Comparison of ENCODE assay signal across 1 cellular context in genomic region chr11:122523841-122524531, GRCh38.
TF ChIP-seq lines count a peak whose summit lies in the region.

No MANE protein-coding gene starts in this region.

TF ChIP-seq in WTC11, 78 proteins besides CTCF, POLR2A, EP300 and RAD21 (continued from another document):
- no peak for TF ChIP-seq ZNF512 (CRISPR knock-in tag; IDR thresholded peaks at IDR 0.05; ENCODE audit: borderline replicate concordance)
- no peak for TF ChIP-seq E2F5 (CRISPR knock-in tag; IDR thresholded peaks at IDR 0.05)
- TF ChIP-seq MAX (CRISPR knock-in tag; IDR thresholded peaks at IDR 0.05): no peak
- TF ChIP-seq ATF6 (CRISPR knock-in tag; IDR thresholded peaks at IDR 0.05): no peak
- TF ChIP-seq ZNF263 (CRISPR knock-in tag; IDR thresholded peaks at IDR 0.05; ENCODE audit: low read depth): no peak
- TF ChIP-seq TP53 (CRISPR knock-in tag; IDR thresholded peaks at IDR 0.05): no peak
- TF ChIP-seq ZNF121 (CRISPR knock-in tag; IDR thresholded peaks at IDR 0.05): no peak
- TF ChIP-seq FOXP1 (CRISPR knock-in tag; IDR thresholded peaks at IDR 0.05; ENCODE audit: borderline replicate concordance): no peak
- no peak for TF ChIP-seq SOX15 (CRISPR knock-in tag; IDR thresholded peaks at IDR 0.05)
- no peak for TF ChIP-seq ZNF232 (CRISPR knock-in tag; IDR thresholded peaks at IDR 0.05)
- TF ChIP-seq ZNF425 (CRISPR knock-in tag; conservative IDR thresholded peaks at IDR 0.05): no peak
- no peak for TF ChIP-seq E2F1 (CRISPR knock-in tag; IDR thresholded peaks at IDR 0.05)
- TF ChIP-seq NFE2L1 (CRISPR knock-in tag; IDR thresholded peaks at IDR 0.05): no peak
- TF ChIP-seq PRRX2 (CRISPR knock-in tag; IDR thresholded peaks at IDR 0.05): no peak
